ENCODE assay signal across 1 cellular context in the genomic region with DNA sequence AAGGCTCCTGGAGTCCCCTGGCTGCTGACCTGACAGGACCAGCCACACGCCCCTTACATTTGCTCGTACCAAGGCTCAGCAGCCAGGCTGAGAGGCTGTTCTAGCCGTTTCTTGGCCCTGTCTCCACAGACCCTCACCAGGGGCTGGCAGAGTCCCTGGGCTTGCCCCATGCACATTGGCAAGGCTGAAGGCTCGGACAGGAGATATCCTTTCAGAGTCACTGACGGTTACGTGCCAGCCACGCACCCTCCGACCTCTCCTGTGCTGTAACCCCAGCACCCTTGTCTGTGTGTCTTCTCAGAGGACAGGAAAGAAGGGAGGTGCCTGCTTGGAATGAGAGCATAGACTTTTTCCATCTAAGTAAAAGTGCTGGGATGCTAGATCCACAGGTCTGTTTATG.
TF ChIP-seq lines count a peak whose summit lies in the region.

No MANE protein-coding gene starts in this region.

TF ChIP-seq in HepG2, 621 proteins besides CTCF, POLR2A, EP300 and RAD21:
- no peak for TF ChIP-seq BORCS8-MEF2B (CRISPR knock-in tag; IDR thresholded peaks at IDR 0.05)
- TF ChIP-seq, protein P1, sequence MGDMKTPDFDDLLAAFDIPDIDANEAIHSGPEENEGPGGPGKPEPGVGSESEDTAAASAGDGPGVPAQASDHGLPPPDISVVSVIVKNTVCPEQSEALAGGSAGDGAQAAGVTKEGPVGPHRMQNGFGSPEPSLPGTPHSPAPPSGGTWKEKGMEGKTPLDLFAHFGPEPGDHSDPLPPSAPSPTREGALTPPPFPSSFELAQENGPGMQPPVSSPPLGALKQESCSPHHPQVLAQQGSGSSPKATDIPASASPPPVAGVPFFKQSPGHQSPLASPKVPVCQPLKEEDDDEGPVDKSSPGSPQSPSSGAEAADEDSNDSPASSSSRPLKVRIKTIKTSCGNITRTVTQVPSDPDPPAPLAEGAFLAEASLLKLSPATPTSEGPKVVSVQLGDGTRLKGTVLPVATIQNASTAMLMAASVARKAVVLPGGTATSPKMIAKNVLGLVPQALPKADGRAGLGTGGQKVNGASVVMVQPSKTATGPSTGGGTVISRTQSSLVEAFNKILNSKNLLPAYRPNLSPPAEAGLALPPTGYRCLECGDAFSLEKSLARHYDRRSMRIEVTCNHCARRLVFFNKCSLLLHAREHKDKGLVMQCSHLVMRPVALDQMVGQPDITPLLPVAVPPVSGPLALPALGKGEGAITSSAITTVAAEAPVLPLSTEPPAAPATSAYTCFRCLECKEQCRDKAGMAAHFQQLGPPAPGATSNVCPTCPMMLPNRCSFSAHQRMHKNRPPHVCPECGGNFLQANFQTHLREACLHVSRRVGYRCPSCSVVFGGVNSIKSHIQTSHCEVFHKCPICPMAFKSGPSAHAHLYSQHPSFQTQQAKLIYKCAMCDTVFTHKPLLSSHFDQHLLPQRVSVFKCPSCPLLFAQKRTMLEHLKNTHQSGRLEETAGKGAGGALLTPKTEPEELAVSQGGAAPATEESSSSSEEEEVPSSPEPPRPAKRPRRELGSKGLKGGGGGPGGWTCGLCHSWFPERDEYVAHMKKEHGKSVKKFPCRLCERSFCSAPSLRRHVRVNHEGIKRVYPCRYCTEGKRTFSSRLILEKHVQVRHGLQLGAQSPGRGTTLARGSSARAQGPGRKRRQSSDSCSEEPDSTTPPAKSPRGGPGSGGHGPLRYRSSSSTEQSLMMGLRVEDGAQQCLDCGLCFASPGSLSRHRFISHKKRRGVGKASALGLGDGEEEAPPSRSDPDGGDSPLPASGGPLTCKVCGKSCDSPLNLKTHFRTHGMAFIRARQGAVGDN (CRISPR knock-in tag; IDR thresholded peaks at IDR 0.05), result peak; percentile 18; the same call in 1 of the 2 replicates
TF ChIP-seq in HepG2: peak in this region for 1.
